In genomic region chr9:76876098-76876497, GRCh38 we compare ENCODE assay signal across 23 cellular contexts. TPM values are rescaled to one million over a fixed set of nuclear protein-coding genes. Genes with fewer than 3 reads are reported as not detected.
DNase-seq lines count a peak whose midpoint lies in the region; ATAC-seq and TF ChIP-seq lines count a peak whose summit lies in the region.
"Had no signal": no experiment of that assay in that cellular context is flagged by ENCODE, and none has a peak within 500 bp of the region (broad histone marks: within the 10 kb centered on the region; RNA-seq: fewer than 3 reads in every experiment).

No MANE protein-coding gene starts in this region.

- peak overlapping the region; percentile 64 for H3K27ac ChIP-seq in breast epithelium
- H3K27ac ChIP-seq in esophagus (ENCODE audit: low read depth in 2 of 2, low read length in 1 of 2) = peak overlapping the region; percentile 13 to 59
- H3K27ac ChIP-seq in muscle layer of duodenum (ENCODE audit: low read length) = peak overlapping the region; percentile 79
- peak overlapping the region; percentile 57 for H3K27ac ChIP-seq in vagina
- H3K27ac ChIP-seq in gastrocnemius medialis = peak overlapping the region in 2 of 4 donors; percentile 13 to 39
- H3K27ac ChIP-seq: 22Rv1, SK-N-MC, upper lobe of left lung had no signal

- H3K27ac Mint-ChIP-seq in MCF 10A (ENCODE audit: low read depth, unreplicated experiment) = no peak overlapping the region
- H3K27ac Mint-ChIP-seq: activated CD8-positive, alpha-beta memory T cell treated with anti-CD3 and anti-CD28 coated beads, Interleukin-2, amount 10 ng/mL, durations not matched to agents 7 days and 5 days; CD4-positive, alpha-beta T cell had no signal

- H3K36me3 Mint-ChIP-seq in MCF 10A (ENCODE audit: insufficient read depth, unreplicated experiment) = no peaks in the 10 kb centered on the region
- H3K36me3 Mint-ChIP-seq: activated CD8-positive, alpha-beta memory T cell treated with anti-CD3 and anti-CD28 coated beads, Interleukin-2, amount 10 ng/mL, durations not matched to agents 7 days and 5 days had no signal

- H3K27me3 Mint-ChIP-seq in MCF 10A (ENCODE audit: insufficient read depth, unreplicated experiment) = no peaks in the 10 kb centered on the region

- WGBS in esophagus, 2 donors = 30 to 52% methylated on average over 2 of the region's 2 CpGs

- no peak for DNase-seq in breast epithelium (ENCODE audit: low spot score in 2 of 2)
- no peak for DNase-seq in MCF 10A (ENCODE audit: unreplicated experiment)
- no peak for DNase-seq in vagina (ENCODE audit: extremely low spot score in 2 of 2)
- no peak for DNase-seq in mucosa of gallbladder (ENCODE audit: low spot score)
- no peak for DNase-seq in gastrocnemius medialis
- DNase-seq: activated CD4-positive, CD25-positive, alpha-beta regulatory T cell treated with anti-CD3 and anti-CD28 coated beads, Interleukin-2, amount 50 U/mL, for 72 hours; activated CD8-positive, alpha-beta memory T cell treated with anti-CD3 and anti-CD28 coated beads, Interleukin-2, amount 10 ng/mL, durations not matched to agents 7 days and 5 days; activated effector memory CD4-positive, alpha-beta T cell treated with Interleukin-2 at 50 U/mL for 16 hours; CD4-positive, alpha-beta T cell; DMS79; effector CD4-positive, alpha-beta T cell; glutamatergic neuron; NCI-H2081; NCI-H524 treated with DMSO at 0.1 percent for 48 hours; stimulated activated CD4-positive, alpha-beta T cell treated with anti-CD3 and anti-CD28 coated beads, Interleukin-4, amount 100 ng/mL, for 4 hours; T1000; upper lobe of left lung had no signal

- intact Hi-C loops in breast epithelium (cut with DNase I; ENCODE audit: low total_unique reads) (no loop called here), MCF 10A (cut with micrococcal nuclease) (no loop called here), vagina (cut with DNase I) (no loop called here), gastrocnemius medialis (cut with DNase I; ENCODE audit: low total_unique reads) (no loop called here)

- no peak overlapping the region for H3K4me3 Mint-ChIP-seq in MCF 10A (ENCODE audit: unreplicated experiment)
- H3K4me3 Mint-ChIP-seq: activated CD8-positive, alpha-beta memory T cell treated with anti-CD3 and anti-CD28 coated beads, Interleukin-2, amount 10 ng/mL, durations not matched to agents 7 days and 5 days; CD4-positive, alpha-beta T cell; neural crest cell had no signal

- TF ChIP-seq POLR2A in breast epithelium (IDR thresholded peaks at IDR 0.05) = no peak
- no peak for TF ChIP-seq POLR2A in vagina (IDR thresholded peaks at IDR 0.05)
- TF ChIP-seq POLR2A in gastrocnemius medialis (IDR thresholded peaks at IDR 0.05) = no peak

- CTCF ChIA-PET in MCF 10A (lab: Yijun Ruan, JAX) = no interaction called here

- H3K4me3 ChIP-seq in breast epithelium (no peak overlapping the region), esophagus (ENCODE audit: low read depth in 1 of 2, low read length in 2 of 2) (no peak overlapping the region), muscle layer of duodenum (ENCODE audit: low read depth in 1 of 2, low read length in 2 of 2) (peak overlapping the region in 1 of 2 donors; percentile 24), vagina (no peak overlapping the region), gastrocnemius medialis (no peak overlapping the region)
- H3K4me3 ChIP-seq: SK-N-MC, upper lobe of left lung had no signal

- H3K27me3 ChIP-seq in breast epithelium (no peaks in the 10 kb centered on the region), esophagus (ENCODE audit: control insufficient read depth in 1 of 2, insufficient read depth in 2 of 2, low read length in 2 of 2) (no peaks in the 10 kb centered on the region), muscle layer of duodenum (ENCODE audit: low read depth, low read length) (no peaks in the 10 kb centered on the region), vagina (no peaks in the 10 kb centered on the region), gastrocnemius medialis (no peaks in the 10 kb centered on the region)
- H3K27me3 ChIP-seq: upper lobe of left lung had no signal

- in situ Hi-C loops in gastrocnemius medialis (cut with MboI; ENCODE audit: low sequenced_read_pairs in 4 of 4) = no loop called here

- no peaks in the 10 kb centered on the region for H3K9me3 ChIP-seq in breast epithelium
- no peaks in the 10 kb centered on the region for H3K9me3 ChIP-seq in esophagus (ENCODE audit: control insufficient read depth in 2 of 2, insufficient read depth in 1 of 2, low read depth in 1 of 2, low read length in 1 of 2)
- no peaks in the 10 kb centered on the region for H3K9me3 ChIP-seq in muscle layer of duodenum (ENCODE audit: control insufficient read depth in 1 of 2, low read length in 2 of 2)
- no peaks in the 10 kb centered on the region for H3K9me3 ChIP-seq in vagina
- H3K9me3 ChIP-seq in gastrocnemius medialis = no peaks in the 10 kb centered on the region
- H3K9me3 ChIP-seq: upper lobe of left lung had no signal

- H3K4me1 ChIP-seq in breast epithelium = no peaks in the 10 kb centered on the region
- H3K4me1 ChIP-seq in esophagus (ENCODE audit: control insufficient read depth in 2 of 2, insufficient read depth in 2 of 2, low read length in 1 of 2) = no peaks in the 10 kb centered on the region
- H3K4me1 ChIP-seq in muscle layer of duodenum (ENCODE audit: control insufficient read depth in 1 of 2, insufficient read depth in 2 of 2, low read length in 2 of 2) = peaks cover 0 to 3% of the 10 kb centered on the region in 2 donors
- peaks cover 7% of the 10 kb centered on the region for H3K4me1 ChIP-seq in vagina
- no peaks in the 10 kb centered on the region for H3K4me1 ChIP-seq in gastrocnemius medialis
- H3K4me1 ChIP-seq: upper lobe of left lung had no signal

- TF ChIP-seq CTCF in breast epithelium (IDR thresholded peaks at IDR 0.05) (no peak), MCF 10A (IDR thresholded peaks at IDR 0.05; ENCODE audit: unreplicated experiment) (no peak), vagina (IDR thresholded peaks at IDR 0.05) (no peak), gastrocnemius medialis (IDR thresholded peaks at IDR 0.05 in 4 of 5, conservative IDR thresholded peaks at IDR 0.05 in 1 of 5) (no peak)

- H3K4me1 Mint-ChIP-seq in MCF 10A (ENCODE audit: insufficient read depth, unreplicated experiment) = peaks cover 10% of the 10 kb centered on the region
- H3K4me1 Mint-ChIP-seq: activated CD8-positive, alpha-beta memory T cell treated with anti-CD3 and anti-CD28 coated beads, Interleukin-2, amount 10 ng/mL, durations not matched to agents 7 days and 5 days had no signal

- ATAC-seq in GM19324 (IDR thresholded peaks at IDR 0.05; ENCODE audit: low FRiP score, unreplicated experiment) = no peak
- ATAC-seq in gastrocnemius medialis = no peak
- ATAC-seq: activated CD8-positive, alpha-beta memory T cell treated with anti-CD3 and anti-CD28 coated beads, Interleukin-2, amount 10 ng/mL, durations not matched to agents 7 days and 5 days had no signal

- no peaks in the 10 kb centered on the region for H3K9me3 Mint-ChIP-seq in MCF 10A (ENCODE audit: unreplicated experiment)
- H3K9me3 Mint-ChIP-seq: CD4-positive, alpha-beta T cell; neural crest cell had no signal

- POLR2A ChIA-PET in MCF 10A (lab: Yijun Ruan, JAX) = no interaction called here

- no TSS peak for BruUV-seq in MCF 10A (replicated peaks; lab: Mats Ljungman, UMichigan)

- H3K36me3 ChIP-seq in breast epithelium (no peaks in the 10 kb centered on the region), esophagus (ENCODE audit: control insufficient read depth in 2 of 2, insufficient read depth in 2 of 2, low read length in 1 of 2) (no peaks in the 10 kb centered on the region), muscle layer of duodenum (ENCODE audit: control insufficient read depth in 1 of 2, insufficient read depth in 2 of 2, low read length in 2 of 2) (no peaks in the 10 kb centered on the region), vagina (no peaks in the 10 kb centered on the region), gastrocnemius medialis (no peaks in the 10 kb centered on the region)
- H3K36me3 ChIP-seq: upper lobe of left lung had no signal

RNA-seq across cellular contexts. Expression of gene PRUNE2, which starts 29.8 kb away (rescaled TPM):
- total RNA-seq in breast epithelium (10 to 100 TPM in 2 of 3 donors, 1 to 10 TPM in 1; 4.6 to 14.7 (median 12.0) TPM), MCF 10A (2022) (0.29 and 0.63 TPM in 2 replicates), vagina (75.6 TPM), mucosa of gallbladder (91.7 TPM), gastrocnemius medialis (10 to 100 TPM in 3 of 4 donors, 1 to 10 TPM in 1; 1.6 to 43.5 (median 11.0) TPM)
- polyA plus RNA-seq in esophagus = 10 to 100 TPM in 1 of 2 donors, 1 to 10 TPM in 1; 8.1 to 40.7 TPM
- total RNA-seq: CD4-positive, alpha-beta T cell had no signal
